ENCODE assay signal across 13 cellular contexts in genomic region chr12:93122089-93122488, GRCh38.
DNase-seq lines count a peak whose midpoint lies in the region; ATAC-seq, FAIRE-seq and TF ChIP-seq lines count a peak whose summit lies in the region.
"Had no signal": no experiment of that assay in that cellular context is flagged by ENCODE, and none has a peak within 500 bp of the region (broad histone marks: within the 10 kb centered on the region; RNA-seq: fewer than 3 reads in every experiment).

No MANE protein-coding gene starts in this region.

- intact Hi-C loops in pancreas (cut with DNase I), result no loop called here

- POLR2A ChIA-PET in naive thymus-derived CD8-positive, alpha-beta T cell (lab: Charles Lee), result no interaction called here

- no peaks in the 10 kb centered on the region for H3K9me3 Mint-ChIP-seq in naive thymus-derived CD8-positive, alpha-beta T cell
- H3K9me3 Mint-ChIP-seq: CD4-positive, CD25-positive, alpha-beta regulatory T cell had no signal

- H3K4me1 Mint-ChIP-seq in naive thymus-derived CD8-positive, alpha-beta T cell, result peaks cover 0 to 5% (median 0%) of the 10 kb centered on the region in 4 donors
- H3K4me1 Mint-ChIP-seq: CD4-positive, CD25-positive, alpha-beta regulatory T cell had no signal

- H3K27ac ChIP-seq in SK-N-MC, result peak overlapping the region; percentile 66
- H3K27ac ChIP-seq in pancreas, result peak overlapping the region in 2 of 4 donors; percentile 35 to 53
- no peak overlapping the region for H3K27ac ChIP-seq in SJCRH30

- no peak for FAIRE-seq in pancreas (lab: Jason Lieb, UNC)

- ATAC-seq in pancreas, result peak in 3 of 4 donors; percentile 26 to 43 (median 35)
- ATAC-seq in naive thymus-derived CD8-positive, alpha-beta T cell, result no peak

- H3K9me3 ChIP-seq in SK-N-MC (ENCODE audit: low read depth, low read length) (no peaks in the 10 kb centered on the region), pancreas (no peaks in the 10 kb centered on the region), SJCRH30 (replicated peaks) (no peaks in the 10 kb centered on the region)

- H3K36me3 Mint-ChIP-seq in naive thymus-derived CD8-positive, alpha-beta T cell, result no peaks in the 10 kb centered on the region
- H3K36me3 Mint-ChIP-seq: CD4-positive, CD25-positive, alpha-beta regulatory T cell had no signal

- H3K36me3 ChIP-seq in SK-N-MC (ENCODE audit: insufficient read depth, low read length) (no peaks in the 10 kb centered on the region), pancreas (no peaks in the 10 kb centered on the region), SJCRH30 (no peaks in the 10 kb centered on the region)

- H3K27me3 Mint-ChIP-seq in naive thymus-derived CD8-positive, alpha-beta T cell, result peaks cover 0 to 10% (median 0%) of the 10 kb centered on the region in 5 donors
- H3K27me3 Mint-ChIP-seq: CD4-positive, CD25-positive, alpha-beta regulatory T cell had no signal

- 55 to 57% methylated on average over 2 of the region's 2 CpGs for WGBS in pancreas, 2 donors

- H3K4me1 ChIP-seq in pancreas (peaks cover 0 to 6% (median 4%) of the 10 kb centered on the region in 3 donors), SJCRH30 (no peaks in the 10 kb centered on the region)

- no peak for TF ChIP-seq CTCF in pancreas (IDR thresholded peaks at IDR 0.05)

- H3K4me3 ChIP-seq in SK-N-MC (no peak overlapping the region), pancreas (no peak overlapping the region), SJCRH30 (no peak overlapping the region)

- DNase-seq in GM04504 (ENCODE audit: low read depth), result peak; percentile 43
- DNase-seq in SK-N-MC (ENCODE audit: low read depth, low spot score), result no peak
- peak; percentile 98 for DNase-seq in fibroblast of peridontal ligament (ENCODE audit: extremely low read depth)
- DNase-seq in pancreas, result no peak
- DNase-seq in naive thymus-derived CD8-positive, alpha-beta T cell, result no peak
- DNase-seq in GOT3 (lab: John Stamatoyannopoulos, UW), result no peak
- DNase-seq in GF-D8 (lab: John Stamatoyannopoulos, UW), result no peak
- no peak for DNase-seq in SJCRH30
- DNase-seq: activated CD4-positive, alpha-beta T cell treated with anti-CD3 and anti-CD28 coated beads, Interleukin-2, amount 50 U/mL, for 1 hour; CD4-positive, CD25-positive, alpha-beta regulatory T cell; NCI-H748 treated with DMSO at 0.1 percent for 48 hours; stimulated activated CD4-positive, alpha-beta T cell treated with anti-CD3 and anti-CD28 coated beads, Interleukin-12 subunit alpha, Interleukin-12 subunit beta, amount 100 ng/mL, for 4 hours; SW 1271 had no signal

- H3K27me3 ChIP-seq in pancreas, result no peaks in the 10 kb centered on the region
- no peaks in the 10 kb centered on the region for H3K27me3 ChIP-seq in SJCRH30

- no peak overlapping the region for H3K4me3 Mint-ChIP-seq in naive thymus-derived CD8-positive, alpha-beta T cell
- H3K4me3 Mint-ChIP-seq: CD4-positive, CD25-positive, alpha-beta regulatory T cell had no signal

- no peak overlapping the region for H3K9ac ChIP-seq in SK-N-MC (ENCODE audit: insufficient read length)

- no peak overlapping the region for H3K27ac Mint-ChIP-seq in naive thymus-derived CD8-positive, alpha-beta T cell
- H3K27ac Mint-ChIP-seq: CD4-positive, CD25-positive, alpha-beta regulatory T cell had no signal

Comparison
In these comparisons a context has a peak if more than half of its experiments do, and no peak if none do; other contexts are left out.
1. DNase-seq: peak in GM04504 (single experiment) and fibroblast of peridontal ligament (single experiment); none in SK-N-MC (single experiment), pancreas (0 of 6), naive thymus-derived CD8-positive, alpha-beta T cell (0 of 10), GOT3 (single experiment), GF-D8 (single experiment) and SJCRH30 (0 of 2).
2. ATAC-seq: peak in pancreas (3 of 4); none in naive thymus-derived CD8-positive, alpha-beta T cell (0 of 2).